ENCODE assay signal across 9 cellular contexts in the genomic region with DNA sequence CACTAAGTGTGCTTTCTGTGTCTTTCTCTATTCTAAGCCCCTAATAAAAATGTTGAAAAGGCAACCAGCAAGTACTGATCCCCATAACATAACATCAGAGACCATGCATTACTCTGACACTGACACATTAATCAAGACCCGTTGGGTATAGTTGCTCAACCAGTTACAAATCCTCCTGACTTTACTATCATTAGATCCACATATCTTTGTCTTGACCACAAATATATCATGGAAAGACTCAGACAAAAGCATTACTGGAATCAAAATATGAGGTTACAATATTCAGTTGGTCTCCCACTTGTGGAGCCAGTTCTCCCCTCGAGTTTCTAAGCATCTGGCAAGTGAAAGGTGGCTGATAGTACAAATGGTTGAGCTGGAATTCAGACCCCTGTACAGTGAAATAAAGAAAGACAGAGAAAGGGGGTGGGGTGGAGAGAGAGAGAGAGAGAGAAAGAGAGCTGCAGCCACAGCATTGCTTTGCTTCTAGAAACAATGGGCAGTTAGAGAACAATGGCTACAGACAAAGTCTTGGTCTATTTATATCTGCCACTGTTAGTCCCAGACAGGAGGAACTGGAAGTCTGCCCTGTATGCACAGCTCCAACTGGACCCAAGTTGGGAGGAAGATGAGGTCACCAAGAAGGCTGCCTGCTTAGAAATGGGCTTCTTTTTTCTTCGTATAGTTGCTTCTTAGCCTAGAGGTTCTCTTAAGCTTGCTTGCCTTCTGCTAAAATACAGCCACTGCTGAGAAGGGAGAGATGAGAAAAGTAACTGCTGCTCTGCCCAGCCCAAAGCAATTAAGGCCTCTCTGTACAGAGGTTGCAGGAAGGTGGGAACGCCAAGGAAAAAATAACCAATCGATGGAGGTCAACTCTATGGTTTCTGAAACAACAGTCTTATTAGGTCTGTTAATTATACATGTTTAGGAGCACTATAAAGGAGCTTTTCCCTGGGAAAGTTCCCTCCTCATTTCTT.
DNase-seq lines count a peak whose midpoint lies in the region; ATAC-seq and TF ChIP-seq lines count a peak whose summit lies in the region.
"Had no signal": no experiment of that assay in that cellular context is flagged by ENCODE, and none has a peak within 500 bp of the region (broad histone marks: within the 10 kb centered on the region; RNA-seq: fewer than 3 reads in every experiment).

No MANE protein-coding gene starts in this region.

- POLR2A ChIA-PET in MCF 10A (lab: Yijun Ruan, JAX) = interaction anchor here (1.6 to 11.9 kb wide), 6 partner anchors 9 to 21 kb away, joined by 5 to 124 read pairs (median 10); no protein-coding TSS in a partner anchor

- DNase-seq in activated T-cell treated with anti-CD3 and anti-CD28 coated beads, Interleukin-2, amount 50 U/mL, for 4 hours = no peak
- DNase-seq in activated T-cell treated with anti-CD3 and anti-CD28 coated beads, Interleukin-2, amount 50 U/mL, for 1 hour = no peak
- no peak for DNase-seq in MCF 10A (ENCODE audit: unreplicated experiment)
- no peak for DNase-seq in lower lobe of right lung
- DNase-seq in type B pancreatic cell (ENCODE audit: extremely low spot score, unreplicated experiment) = no peak
- no peak for DNase-seq in ureter (ENCODE audit: low spot score)
- DNase-seq: COR-L47 had no signal

- CTCF ChIA-PET in MCF 10A (lab: Yijun Ruan, JAX) = interaction anchor here (0.6 to 4.5 kb wide), 6 partner anchors 16 to 431 kb away, joined by 3 to 21 read pairs (median 3); no protein-coding TSS in a partner anchor

- H3K4me1 Mint-ChIP-seq in activated T-cell treated with anti-CD3 and anti-CD28 coated beads, Interleukin-2, amount 50 U/mL, for 4 hours (ENCODE audit: low read depth) = peaks cover 97% of the 10 kb centered on the region
- H3K4me1 Mint-ChIP-seq in MCF 10A (ENCODE audit: insufficient read depth, unreplicated experiment) (peaks cover 77% of the 10 kb centered on the region), type B pancreatic cell (ENCODE audit: unreplicated experiment) (peaks cover 65% of the 10 kb centered on the region)

- no TSS peak for BruUV-seq in MCF 10A (replicated peaks; lab: Mats Ljungman, UMichigan)

- H3K4me3 ChIP-seq in lower lobe of right lung = no peak overlapping the region

- no peaks in the 10 kb centered on the region for H3K9me3 ChIP-seq in lower lobe of right lung

- no peaks in the 10 kb centered on the region for H3K27me3 Mint-ChIP-seq in activated T-cell treated with anti-CD3 and anti-CD28 coated beads, Interleukin-2, amount 50 U/mL, for 4 hours (ENCODE audit: low read depth)
- no peaks in the 10 kb centered on the region for H3K27me3 Mint-ChIP-seq in MCF 10A (ENCODE audit: insufficient read depth, unreplicated experiment)
- H3K27me3 Mint-ChIP-seq in type B pancreatic cell = peaks cover 4% of the 10 kb centered on the region

- ATAC-seq in activated T-cell treated with anti-CD3 and anti-CD28 coated beads, Interleukin-2, amount 50 U/mL, for 4 hours = no peak
- peak in 1 of 2 donors; percentile 34 for ATAC-seq in lower lobe of right lung
- ATAC-seq in GM21576 (IDR thresholded peaks at IDR 0.05; ENCODE audit: unreplicated experiment) = no peak
- ATAC-seq in HG02610 (IDR thresholded peaks at IDR 0.05; ENCODE audit: unreplicated experiment) = no peak

- H3K27me3 ChIP-seq in lower lobe of right lung (ENCODE audit: low read depth) = no peaks in the 10 kb centered on the region

- TF ChIP-seq CTCF in MCF 10A (IDR thresholded peaks at IDR 0.05; ENCODE audit: unreplicated experiment) (no peak), lower lobe of right lung (IDR thresholded peaks at IDR 0.05) (no peak), type B pancreatic cell (conservative IDR thresholded peaks at IDR 0.05) (no peak)

- H3K27ac Mint-ChIP-seq in MCF 10A (ENCODE audit: low read depth, unreplicated experiment) (peak overlapping the region; percentile 93), type B pancreatic cell (peak overlapping the region; percentile 42)

- no peaks in the 10 kb centered on the region for H3K9me3 Mint-ChIP-seq in activated T-cell treated with anti-CD3 and anti-CD28 coated beads, Interleukin-2, amount 50 U/mL, for 4 hours
- H3K9me3 Mint-ChIP-seq in MCF 10A (ENCODE audit: unreplicated experiment) (no peaks in the 10 kb centered on the region), type B pancreatic cell (no peaks in the 10 kb centered on the region)

- intact Hi-C loops in MCF 10A (cut with micrococcal nuclease) = loop anchor here (2.0 to 5.0 kb wide), 2 partner anchors 19 to 130 kb away; no protein-coding TSS in a partner anchor
- intact Hi-C loops in lower lobe of right lung (cut with DNase I) = no loop called here

- peak overlapping the region; percentile 42 for H3K27ac ChIP-seq in lower lobe of right lung

- H3K4me1 ChIP-seq in lower lobe of right lung = peaks cover 99% of the 10 kb centered on the region

- peaks cover 33% of the 10 kb centered on the region for H3K36me3 Mint-ChIP-seq in activated T-cell treated with anti-CD3 and anti-CD28 coated beads, Interleukin-2, amount 50 U/mL, for 4 hours (ENCODE audit: insufficient read depth)
- peaks cover 7% of the 10 kb centered on the region for H3K36me3 Mint-ChIP-seq in MCF 10A (ENCODE audit: insufficient read depth, unreplicated experiment)
- peaks cover 12% of the 10 kb centered on the region for H3K36me3 Mint-ChIP-seq in type B pancreatic cell

- H3K4me3 Mint-ChIP-seq in activated T-cell treated with anti-CD3 and anti-CD28 coated beads, Interleukin-2, amount 50 U/mL, for 4 hours = peak overlapping the region; percentile 77
- H3K4me3 Mint-ChIP-seq in MCF 10A (ENCODE audit: unreplicated experiment) (no peak overlapping the region), type B pancreatic cell (peak overlapping the region; percentile 38)

- peaks cover 6% of the 10 kb centered on the region for H3K36me3 ChIP-seq in lower lobe of right lung
